ENCODE assay signal across 7 cellular contexts in the genomic region with DNA sequence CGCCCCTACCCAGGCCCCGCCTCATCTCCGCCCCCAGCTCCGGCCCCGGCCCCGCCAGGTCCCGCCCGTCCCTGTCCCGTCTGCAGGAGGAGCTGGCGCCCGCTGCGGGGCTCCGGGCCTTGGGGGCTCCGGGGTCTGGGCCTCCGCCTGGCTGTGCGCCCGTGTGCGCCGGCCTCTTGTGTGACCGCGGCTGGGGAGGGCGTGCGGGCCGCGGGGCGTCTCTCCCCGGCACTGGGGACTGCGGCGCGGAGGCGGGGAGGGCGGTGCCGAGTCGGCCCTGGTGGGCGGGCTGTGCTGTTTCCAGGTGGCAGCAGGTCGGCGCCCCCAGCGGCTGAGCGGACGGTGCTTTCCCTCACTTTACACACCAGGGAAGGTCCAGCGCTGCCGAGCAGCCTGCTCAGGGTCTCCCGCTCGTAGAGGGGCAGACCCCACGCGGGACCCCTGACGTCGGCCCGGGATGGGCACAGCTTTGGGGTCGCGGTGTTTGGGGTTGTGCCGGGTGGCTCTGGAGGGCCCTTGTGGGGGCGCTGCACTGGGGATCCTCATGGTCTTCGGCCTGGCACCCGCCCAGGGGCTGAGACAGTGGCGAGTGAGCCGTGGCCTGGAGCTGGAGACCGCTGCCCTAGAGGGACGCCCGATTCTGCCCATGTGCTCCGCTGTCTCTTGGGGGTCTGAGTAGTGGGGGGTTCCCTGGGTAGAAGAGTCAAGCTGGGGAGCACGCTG. TPM values are rescaled to one million over a fixed set of nuclear protein-coding genes. Genes with fewer than 3 reads are reported as not detected.
DNase-seq lines count a peak whose midpoint lies in the region; ATAC-seq and TF ChIP-seq lines count a peak whose summit lies in the region.

No MANE protein-coding gene starts in this region.

- intact Hi-C loops in sigmoid colon (cut with DNase I) = loop anchor here (2.0 to 10.0 kb wide), 5 partner anchors 32 to 348 kb away; a partner anchor contains a TSS

- TF ChIP-seq EP300 in sigmoid colon (IDR thresholded peaks at IDR 0.05) = no peak

- DNase-seq in GM13977 (ENCODE audit: low spot score) (peak; percentile 95), NCI-H1105 treated with DMSO at 0.1 percent for 48 hours (lab: John Stamatoyannopoulos, UW) (peak; percentile 71), T-helper 17 cell (peak; percentile 77 to 85 (median 83)), hypothalamus (lab: John Stamatoyannopoulos, UW) (peak in 43 of 51 donors; percentile 13 to 95 (median 71)), sigmoid colon (peak; percentile 94)

- in situ Hi-C loops in GM13977 (cut with MboI; ENCODE audit: low pct_unique_long_range_greater_than_20kb, low sequenced_read_pairs, unreplicated experiment) = no loop called here

- WGBS in sigmoid colon, 2 donors = 1 to 2% methylated on average over 62 of the region's 62 CpGs

- TF ChIP-seq CTCF in GM13977 (IDR thresholded peaks at IDR 0.05; ENCODE audit: extremely low read depth, insufficient read depth, missing control alignments) = peak; percentile 57
- TF ChIP-seq CTCF in sigmoid colon (IDR thresholded peaks at IDR 0.05) = peak in 1 of 4 experiments; percentile 23

- peaks cover 5% of the 10 kb centered on the region for H3K36me3 Mint-ChIP-seq in T-helper 17 cell (ENCODE audit: low read depth)

- peaks cover 0 to 25% (median 18%) of the 10 kb centered on the region in 4 donors for H3K4me1 ChIP-seq in sigmoid colon

- H3K27ac Mint-ChIP-seq in T-helper 17 cell = peak overlapping the region; percentile 49

- H3K4me3 ChIP-seq in sigmoid colon = peak overlapping the region; percentile 54 to 91 (median 86)

- TF ChIP-seq POLR2A in sigmoid colon (IDR thresholded peaks at IDR 0.05) = no peak

- no peaks in the 10 kb centered on the region for H3K27me3 Mint-ChIP-seq in T-helper 17 cell

- H3K4me1 Mint-ChIP-seq in T-helper 17 cell = peaks cover 15% of the 10 kb centered on the region

- peak overlapping the region; percentile 86 for H3K4me3 Mint-ChIP-seq in T-helper 17 cell

- H3K36me3 ChIP-seq in sigmoid colon = peaks cover 7 to 32% (median 11%) of the 10 kb centered on the region in 4 donors

- no peaks in the 10 kb centered on the region for H3K27me3 ChIP-seq in sigmoid colon

- ATAC-seq in HG02763 (IDR thresholded peaks at IDR 0.05; ENCODE audit: unreplicated experiment) (peak; percentile 60), T-helper 17 cell (peak; percentile 77)

- H3K9me3 ChIP-seq in T-helper 17 cell (ENCODE audit: control insufficient read depth, low read length, poor library complexity, severe bottlenecking) (no peaks in the 10 kb centered on the region), sigmoid colon (no peaks in the 10 kb centered on the region)

- peak overlapping the region; percentile 66 for H3K27ac ChIP-seq in angular gyrus (ENCODE audit: low read depth, low read length)
- peak overlapping the region; percentile 86 to 95 (median 93) for H3K27ac ChIP-seq in sigmoid colon

RNA-seq across cellular contexts. Expression of a gene that starts 0.7 kb away (rescaled TPM):
- total RNA-seq in T-helper 17 cell = 10 to 100 TPM; 50.2 to 60.8 TPM
- 10 to 100 TPM; 21.1 to 49.8 (median 29.9) TPM for total RNA-seq in sigmoid colon
- 10 to 100 TPM in 2 of 3 donors, 1 to 10 TPM in 1; 9.6 to 31.8 (median 20.1) TPM for polyA plus RNA-seq in sigmoid colon

RNA-seq across cellular contexts. Expression of a gene that starts 16.0 kb away (rescaled TPM):
- 10 to 100 TPM; 11.9 TPM for total RNA-seq in T-helper 17 cell
- 10 to 100 TPM in 2 of 4 donors, 1 to 10 TPM in 2; 7.4 to 13.8 (median 10.8) TPM for total RNA-seq in sigmoid colon
- 10 to 100 TPM; 18.6 to 53.0 (median 23.8) TPM for polyA plus RNA-seq in sigmoid colon

RNA-seq across cellular contexts. Expression of a gene that starts 31.9 kb away (rescaled TPM):
- total RNA-seq in T-helper 17 cell (10 to 100 TPM; 28.0 to 32.6 TPM), sigmoid colon (10 to 100 TPM; 10.7 to 26.9 (median 13.3) TPM)
- 10 to 100 TPM in 1 of 3 donors, 1 to 10 TPM in 2; 6.0 to 36.9 (median 8.6) TPM for polyA plus RNA-seq in sigmoid colon

Comparison
In these comparisons a context has a peak if more than half of its experiments do, and no peak if none do; other contexts are left out.
1. Peak in every context shown above with its lines: DNase-seq, ATAC-seq, H3K4me3 ChIP-seq and H3K27ac ChIP-seq.